Comparison of ENCODE assay signal across 11 cellular contexts in genomic region chr14:60195179-60195810, GRCh38. TPM values are rescaled to one million over a fixed set of nuclear protein-coding genes. Genes with fewer than 3 reads are reported as not detected.
DNase-seq lines count a peak whose midpoint lies in the region; ATAC-seq, FAIRE-seq and TF ChIP-seq lines count a peak whose summit lies in the region.
"Had no signal": no experiment of that assay in that cellular context is flagged by ENCODE, and none has a peak within 500 bp of the region (broad histone marks: within the 10 kb centered on the region; RNA-seq: fewer than 3 reads in every experiment).

No MANE protein-coding gene starts in this region.

- H3K4me3 ChIP-seq in H1 (ENCODE audit: extremely low read depth in 1 of 4, insufficient read depth in 2 of 4, low read depth in 3 of 4, low read length in 4 of 4): no peak overlapping the region
- H3K4me3 ChIP-seq: uterus had no signal

- H3K14ac ChIP-seq in H1 (ENCODE audit: insufficient read length): no peak overlapping the region

- WGBS in H1 (ENCODE audit: extremely low coverage in 1 of 2, insufficient coverage in 1 of 2, insufficient read length in 1 of 2, insufficient replicate concordance in 2 of 2, low coverage in 1 of 2, low lambda C conversion rate in 2 of 2, missing lambda C conversion rate in 1 of 2), 2 experiments: 84% methylated on average over 5 of the region's 5 CpGs; no CpG with 5 or more reads in 1 of the 2 experiments

- no peaks in the 10 kb centered on the region for H3K79me2 ChIP-seq in H1 (ENCODE audit: control insufficient read depth in 1 of 2, insufficient read depth in 2 of 2, low read length in 2 of 2)

- no peak overlapping the region for H3K23ac ChIP-seq in H1 (ENCODE audit: insufficient read length)

- H3K27me3 ChIP-seq in H1 (replicated peaks in 1 of 4; ENCODE audit: control insufficient read depth in 3 of 4, extremely low read depth in 1 of 4, insufficient read depth in 3 of 4, low read length in 3 of 4): no peaks in the 10 kb centered on the region
- H3K27me3 ChIP-seq: uterus had no signal

- no peaks in the 10 kb centered on the region for H3K36me3 ChIP-seq in H1 (ENCODE audit: control insufficient read depth in 2 of 4, insufficient read depth in 4 of 4, low read length in 3 of 4)
- H3K36me3 ChIP-seq: uterus had no signal

- CTCF ChIA-PET in GM10248 (lab: Yijun Ruan, JAX): interaction anchor here (0.7 to 3.3 kb wide), 18 partner anchors 9 to 369 kb away, joined by 3 to 34 read pairs (median 3); no protein-coding TSS in a partner anchor
- CTCF ChIA-PET in H1 (lab: Charles Lee; ENCODE audit: partially characterized antibody): interaction anchor here (0.5 to 5.6 kb wide), 22 partner anchors 10 to 368 kb away, joined by 3 to 29 read pairs (median 4); partner anchors contain the start of gene DHRS7

- H2BK120ac ChIP-seq in H1 (replicated peaks; ENCODE audit: low read depth, low read length): no peak overlapping the region

- no peak overlapping the region for H4K91ac ChIP-seq in H1 (replicated peaks; ENCODE audit: insufficient read length, low read length)

- intact Hi-C loops in activated CD4-positive, alpha-beta T cell treated with anti-CD3 and anti-CD28 coated beads, Interleukin-2, amount 10 ng/mL, durations not matched to agents 24 days and 14 days (cut with micrococcal nuclease): loop anchor here (5.0 to 10.0 kb wide), 2 partner anchors 140 to 362 kb away; no protein-coding TSS in a partner anchor

- peak; percentile 76 for TF ChIP-seq RAD21 in H1 (IDR thresholded peaks at IDR 0.05 in 1 of 2, conservative IDR thresholded peaks at IDR 0.05 in 1 of 2; ENCODE audit: low read depth in 2 of 2, low read length in 2 of 2)

- no peaks in the 10 kb centered on the region for H3K23me2 ChIP-seq in H1 (ENCODE audit: low read depth, low read length)

- H3K9me3 Mint-ChIP-seq in activated CD4-positive, alpha-beta T cell treated with anti-CD3 and anti-CD28 coated beads, Interleukin-2, amount 10 ng/mL, durations not matched to agents 24 days and 14 days: peaks cover 13% of the 10 kb centered on the region

- H2BK5ac ChIP-seq in H1 (ENCODE audit: low read depth, low read length): no peak overlapping the region

- TF ChIP-seq CTCF in GM10248 (IDR thresholded peaks at IDR 0.05; ENCODE audit: control extremely low read depth, extremely low read depth, low read depth, missing control alignments) (peak; percentile 56), H1 (IDR thresholded peaks at IDR 0.05; ENCODE audit: control extremely low read depth in 1 of 3, insufficient read depth in 1 of 3, low read depth in 1 of 3, low read length in 3 of 3) (peak in 2 of 3 experiments; percentile 19 to 56; a peak in 2 of 4 replicates)

- H2AK5ac ChIP-seq in H1 (ENCODE audit: low read depth, low read length): no peak overlapping the region

- no peak overlapping the region for H3K4me3 Mint-ChIP-seq in activated CD4-positive, alpha-beta T cell treated with anti-CD3 and anti-CD28 coated beads, Interleukin-2, amount 10 ng/mL, durations not matched to agents 24 days and 14 days

- H2AFZ ChIP-seq in H1 (ENCODE audit: low read length): 0 out of 2 replicates have a peak overlapping the region, but pooled peaks have one; percentile 57

- no peak overlapping the region for H4K5ac ChIP-seq in H1 (ENCODE audit: insufficient read length, low read depth, low read length)

- no peak for DNase-seq in GM10248 (ENCODE audit: extremely low spot score)
- no peak for DNase-seq in H1 (ENCODE audit: low read depth in 1 of 2, low spot score in 2 of 2)
- no peak for DNase-seq in ecto neural progenitor cell (ENCODE audit: low spot score)
- DNase-seq in GM03348 (ENCODE audit: low spot score): no peak
- no peak for DNase-seq in activated CD4-positive, alpha-beta T cell treated with anti-CD3 and anti-CD28 coated beads, Interleukin-2, amount 10 ng/mL, durations not matched to agents 24 days and 14 days
- DNase-seq: foreskin fibroblast, NCI-H82, uterus had no signal

- TF ChIP-seq POLR2A in H1 (IDR thresholded peaks at IDR 0.05; ENCODE audit: control extremely low read depth in 1 of 2, low read depth in 2 of 2, low read length in 2 of 2) (no peak), GM18505 (IDR thresholded peaks at IDR 0.05; ENCODE audit: borderline replicate concordance, extremely low read depth, insufficient read depth, insufficient read length) (no peak)

- no peak overlapping the region for H3K4me2 ChIP-seq in H1 (ENCODE audit: insufficient read depth in 1 of 2, low read depth in 2 of 2, low read length in 2 of 2)

- no peak overlapping the region for H3K9ac ChIP-seq in H1 (replicated peaks in 1 of 4; ENCODE audit: extremely low read depth in 1 of 4, low read depth in 3 of 4, low read length in 3 of 4)

- H2BK20ac ChIP-seq in H1 (ENCODE audit: low read length): no peak overlapping the region

- H3K4me1 ChIP-seq in H1 (replicated peaks in 1 of 4; ENCODE audit: control insufficient read depth in 3 of 4, insufficient read depth in 4 of 4, low read length in 3 of 4): peaks cover 0 to 3% (median 1%) of the 10 kb centered on the region in 4 experiments; a peak in 3 of 7 replicates
- H3K4me1 ChIP-seq: uterus had no signal

- no peak overlapping the region for H3K18ac ChIP-seq in H1 (ENCODE audit: extremely low read depth, low read length)

- peak; percentile 80 for FAIRE-seq in H1 (lab: Jason Lieb, UNC)

- no peak for TF ChIP-seq EP300 in H1 (IDR thresholded peaks at IDR 0.05; ENCODE audit: borderline replicate concordance in 1 of 2, low read depth in 2 of 2, low read length in 2 of 2)

- H4K20me1 ChIP-seq in H1 (replicated peaks in 1 of 2; ENCODE audit: control insufficient read depth in 1 of 2, insufficient read depth in 2 of 2, low read length in 2 of 2): no peaks in the 10 kb centered on the region

- POLR2A ChIA-PET in GM10248 (lab: Yijun Ruan, JAX) (no interaction called here), H1 (lab: Charles Lee; ENCODE audit: partially characterized antibody) (interaction anchor here (1.3 kb wide), 1 partner anchor 31 kb away, joined by 3 read pairs; no protein-coding TSS in a partner anchor)

- H2BK15ac ChIP-seq in H1 (ENCODE audit: low read length): 0 out of 2 replicates have a peak overlapping the region, but pooled peaks have one; percentile 88

- H3K4me1 Mint-ChIP-seq in activated CD4-positive, alpha-beta T cell treated with anti-CD3 and anti-CD28 coated beads, Interleukin-2, amount 10 ng/mL, durations not matched to agents 24 days and 14 days: peaks cover 6% of the 10 kb centered on the region

- no peaks in the 10 kb centered on the region for H3K36me3 Mint-ChIP-seq in activated CD4-positive, alpha-beta T cell treated with anti-CD3 and anti-CD28 coated beads, Interleukin-2, amount 10 ng/mL, durations not matched to agents 24 days and 14 days (ENCODE audit: low read depth)

- no peaks in the 10 kb centered on the region for H3K9me3 ChIP-seq in H1 (ENCODE audit: insufficient read depth in 2 of 2, low read depth in 1 of 2, low read length in 1 of 2)
- H3K9me3 ChIP-seq: uterus had no signal

- no peak overlapping the region for H4K8ac ChIP-seq in H1 (ENCODE audit: extremely low read depth, insufficient read depth, low read length)

- no peak overlapping the region for H3K27ac Mint-ChIP-seq in activated CD4-positive, alpha-beta T cell treated with anti-CD3 and anti-CD28 coated beads, Interleukin-2, amount 10 ng/mL, durations not matched to agents 24 days and 14 days

- no peak overlapping the region for H3K27ac ChIP-seq in H1 (ENCODE audit: low read depth, low read length)

- ATAC-seq in GM19372 (IDR thresholded peaks at IDR 0.05; ENCODE audit: low read depth, unreplicated experiment): peak; percentile 72
- peak; percentile 82 for ATAC-seq in HG03469 (IDR thresholded peaks at IDR 0.05; ENCODE audit: unreplicated experiment)
- no peak for ATAC-seq in GM18505 (IDR thresholded peaks at IDR 0.05; ENCODE audit: unreplicated experiment)

- peaks cover 9% of the 10 kb centered on the region for H3K27me3 Mint-ChIP-seq in activated CD4-positive, alpha-beta T cell treated with anti-CD3 and anti-CD28 coated beads, Interleukin-2, amount 10 ng/mL, durations not matched to agents 24 days and 14 days

- no peaks in the 10 kb centered on the region for H3K79me1 ChIP-seq in H1 (ENCODE audit: low read depth, low read length)

- H3K4ac ChIP-seq in H1 (replicated peaks; ENCODE audit: insufficient read length, low read depth, low read length): no peak overlapping the region

- H2BK12ac ChIP-seq in H1 (ENCODE audit: low read depth, low read length): no peak overlapping the region

- no peak overlapping the region for H3K56ac ChIP-seq in H1 (replicated peaks; ENCODE audit: insufficient read length, low read depth, low read length)

TF ChIP-seq in H1, 55 proteins besides CTCF, POLR2A, EP300 and RAD21:
- TF ChIP-seq HDAC2 (IDR thresholded peaks at IDR 0.05; ENCODE audit: borderline replicate concordance in 1 of 2, low read depth in 2 of 2, low read length in 2 of 2) (no peak), BACH1 (IDR thresholded peaks at IDR 0.05; ENCODE audit: low read length) (no peak)

RNA-seq across cellular contexts. Expression of gene DHRS7, which starts 30.1 kb away (rescaled TPM):
- total RNA-seq in H1 (2021; fragmentation: NEBNext Ultra II Directional; extraction: Animal tissue kit (Norgen Biotek cat#: 25700)): 26.1 and 27.5 TPM in 2 replicates
- 10.8 and 23.9 TPM in 2 replicates for polyA plus RNA-seq in H1 (2011; rRNA removed)
- 17.6 TPM for polyA plus RNA-seq in H1 (2011; cell fraction: cytosol; rRNA removed)
- polyA plus RNA-seq in H1 (2011; cell fraction: nucleus; rRNA removed): 17.3 TPM
- 24.1 to 26.0 TPM (median 25.1 TPM) in 4 replicates for polyA plus RNA-seq in H1 (2012, experiment 1 of 2)
- 4.8 TPM for polyA plus RNA-seq in H1 (2012, experiment 2 of 2)
- 40.6 TPM for polyA plus RNA-seq in H1 (2013, experiment 1 of 2)
- polyA plus RNA-seq in H1 (2013, experiment 2 of 2): 50.4 TPM
- polyA minus RNA-seq in H1 (2011; rRNA and poly(A)+ RNA removed): 7.5 and 7.8 TPM in 2 replicates
- polyA minus RNA-seq in H1 (2011; cell fraction: cytosol; rRNA and poly(A)+ RNA removed): 9.0 TPM
- 10.7 TPM for polyA minus RNA-seq in H1 (2011; cell fraction: nucleus; rRNA and poly(A)+ RNA removed)
- 42.9 TPM in 2 replicates for total RNA-seq in activated CD4-positive, alpha-beta T cell treated with anti-CD3 and anti-CD28 coated beads, Interleukin-2, amount 10 ng/mL, durations not matched to agents 24 days and 14 days

RNA-seq across cellular contexts. Expression of gene PPM1A, which starts 53.7 kb away (rescaled TPM):
- 45.2 and 51.2 TPM in 2 replicates for total RNA-seq in H1 (2021; fragmentation: NEBNext Ultra II Directional; extraction: Animal tissue kit (Norgen Biotek cat#: 25700))
- 6.6 and 14.0 TPM in 2 replicates for polyA plus RNA-seq in H1 (2011; rRNA removed)
- 14.5 TPM for polyA plus RNA-seq in H1 (2011; cell fraction: cytosol; rRNA removed)
- polyA plus RNA-seq in H1 (2011; cell fraction: nucleus; rRNA removed): 8.7 TPM
- 26.6 to 38.7 TPM (median 31.2 TPM) in 4 replicates for polyA plus RNA-seq in H1 (2012, experiment 1 of 2)
- 7.8 TPM for polyA plus RNA-seq in H1 (2012, experiment 2 of 2)
- 26.5 TPM for polyA plus RNA-seq in H1 (2013, experiment 1 of 2)
- 28.0 TPM for polyA plus RNA-seq in H1 (2013, experiment 2 of 2)
- 54.8 and 71.9 TPM in 2 replicates for polyA minus RNA-seq in H1 (2011; rRNA and poly(A)+ RNA removed)
- polyA minus RNA-seq in H1 (2011; cell fraction: cytosol; rRNA and poly(A)+ RNA removed): 20.6 TPM
- polyA minus RNA-seq in H1 (2011; cell fraction: nucleus; rRNA and poly(A)+ RNA removed): 26.6 TPM
- 42.9 and 43.9 TPM in 2 replicates for total RNA-seq in activated CD4-positive, alpha-beta T cell treated with anti-CD3 and anti-CD28 coated beads, Interleukin-2, amount 10 ng/mL, durations not matched to agents 24 days and 14 days
